Comparison of ENCODE assay signal across 1 cellular context in the genomic region with DNA sequence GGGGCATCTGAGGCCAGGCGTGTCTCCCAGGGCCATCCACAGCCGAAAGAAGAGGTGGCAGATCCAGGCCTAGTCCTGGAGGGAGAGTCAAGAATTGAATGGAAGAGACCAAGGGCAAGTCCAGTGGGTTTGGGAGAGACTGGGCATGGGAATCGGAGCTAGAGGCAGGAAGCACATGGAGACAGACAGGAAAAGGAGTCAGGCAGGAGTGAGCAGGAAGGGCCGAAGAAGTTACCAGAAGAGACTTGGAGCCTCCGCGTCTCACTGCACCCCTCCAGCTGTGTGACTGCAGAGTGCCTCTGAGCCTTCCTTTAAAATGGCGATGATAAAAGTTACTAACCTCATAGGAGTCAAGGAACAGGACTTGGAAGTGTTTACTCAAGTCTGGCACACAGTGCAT.
TF ChIP-seq lines count a peak whose summit lies in the region.

No MANE protein-coding gene starts in this region.

TF ChIP-seq in HCT116, 20 proteins besides CTCF, POLR2A, EP300 and RAD21 (continued from another document):
- TF ChIP-seq ATF3 (IDR thresholded peaks at IDR 0.05) (no peak), JUND (IDR thresholded peaks at IDR 0.05) (no peak), POLR2AphosphoS5 (IDR thresholded peaks at IDR 0.05; ENCODE audit: low read depth, low read length) (no peak), ZFX (IDR thresholded peaks at IDR 0.05) (no peak), SRF (IDR thresholded peaks at IDR 0.05; ENCODE audit: low read depth) (no peak), FOSL1 (IDR thresholded peaks at IDR 0.05; ENCODE audit: low read depth) (no peak)
- TF ChIP-seq, protein P1, sequence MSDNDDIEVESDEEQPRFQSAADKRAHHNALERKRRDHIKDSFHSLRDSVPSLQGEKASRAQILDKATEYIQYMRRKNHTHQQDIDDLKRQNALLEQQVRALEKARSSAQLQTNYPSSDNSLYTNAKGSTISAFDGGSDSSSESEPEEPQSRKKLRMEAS (IDR thresholded peaks at IDR 0.05) = no peak
